28 cellular contexts compared by ENCODE assay signal in the genomic region with DNA sequence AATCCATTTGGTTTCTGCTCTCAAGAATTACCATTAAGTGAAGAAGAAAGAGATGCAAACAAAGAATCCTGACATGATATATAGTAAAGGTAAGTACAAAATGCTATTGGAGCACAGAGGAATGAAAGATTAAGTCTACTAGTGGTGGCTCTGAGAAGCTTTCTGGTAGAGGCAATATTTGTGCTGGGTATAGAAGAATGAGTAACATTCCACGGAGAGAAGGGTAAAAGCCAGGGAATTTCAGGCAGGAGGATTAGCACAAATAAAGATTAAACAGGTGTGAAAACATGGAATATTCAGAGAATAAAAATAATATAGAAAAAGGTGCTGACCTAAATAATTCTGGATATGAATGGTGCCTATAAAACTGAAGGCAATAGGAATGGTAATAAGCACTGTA. TPM values are rescaled to one million over a fixed set of nuclear protein-coding genes. Genes with fewer than 3 reads are reported as not detected.
DNase-seq lines count a peak whose midpoint lies in the region; ATAC-seq, FAIRE-seq and TF ChIP-seq lines count a peak whose summit lies in the region.
"Had no signal": no experiment of that assay in that cellular context is flagged by ENCODE, and none has a peak within 500 bp of the region (broad histone marks: within the 10 kb centered on the region; RNA-seq: fewer than 3 reads in every experiment).

No MANE protein-coding gene starts in this region.

- POLR2A ChIA-PET in HEK293 (lab: Yijun Ruan, JAX) (no interaction called here), PC-3 (lab: Charles Lee; ENCODE audit: unreplicated experiment) (no interaction called here), K562 (lab: Yijun Ruan, JAX) (no interaction called here)

- 91% methylated on average over 1 of the region's 1 CpG for WGBS in K562 (ENCODE audit: insufficient coverage, low coverage, missing lambda C conversion rate)
- WGBS in endodermal cell (ENCODE audit: insufficient coverage in 1 of 2, insufficient read length in 1 of 2), 2 experiments: 93 to 100% methylated on average over 1 of the region's 1 CpG

- H4K20me1 ChIP-seq in PC-3 (ENCODE audit: low read length) (no peaks in the 10 kb centered on the region), K562 (replicated peaks; ENCODE audit: control insufficient read depth, insufficient read depth, low read length) (no peaks in the 10 kb centered on the region)
- H4K20me1 ChIP-seq: BLaER1 had no signal

- H3K4me2 ChIP-seq in PC-3 (ENCODE audit: low read length): no peak overlapping the region
- no peak overlapping the region for H3K4me2 ChIP-seq in K562 (ENCODE audit: insufficient read depth, low read length)
- H3K4me2 ChIP-seq: BLaER1 had no signal

- H3F3A ChIP-seq in PC-3 (ENCODE audit: low read length, unreplicated experiment): peaks cover 3% of the 10 kb centered on the region

- H3K4me1 ChIP-seq in HEK293 (ENCODE audit: control insufficient read depth, insufficient read depth, low read length) (no peaks in the 10 kb centered on the region), PC-3 (ENCODE audit: insufficient read depth, low read length) (peaks cover 28% of the 10 kb centered on the region), K562 (replicated peaks in 1 of 2; ENCODE audit: control insufficient read depth in 2 of 2, insufficient read depth in 2 of 2, low read length in 2 of 2) (no peaks in the 10 kb centered on the region; a peak in 1 of 5 replicates), endodermal cell (ENCODE audit: control insufficient read depth, insufficient read depth, low read length) (no peaks in the 10 kb centered on the region)
- H3K4me1 ChIP-seq: BE2C, BLaER1 had no signal

- H3K9me1 ChIP-seq in K562 (ENCODE audit: control insufficient read depth, insufficient read depth, low read length): no peaks in the 10 kb centered on the region

- peaks cover 15% of the 10 kb centered on the region for H3K9me3 Mint-ChIP-seq in endodermal cell
- peaks cover 6% of the 10 kb centered on the region for H3K9me3 Mint-ChIP-seq in stimulated activated effector memory CD8-positive, alpha-beta T cell treated with anti-CD3 and anti-CD28 coated beads, Interleukin-12 subunit alpha, Interleukin-12 subunit beta, amount 100 ng/mL, for 72 hours

- H3K27ac ChIP-seq in HEK293 (ENCODE audit: extremely low read depth, low read depth, low read length) (no peak overlapping the region), PC-3 (ENCODE audit: low read length) (peak overlapping the region; percentile 68; the same call in 1 of the 2 replicates), K562 (ENCODE audit: extremely low read depth, low read depth, low read length) (no peak overlapping the region), endodermal cell (ENCODE audit: low read depth, low read length) (no peak overlapping the region)
- H3K27ac ChIP-seq: BLaER1 had no signal

- H3K27me3 ChIP-seq in PC-3 (ENCODE audit: low read length) (no peaks in the 10 kb centered on the region), K562 (ENCODE audit: control insufficient read depth in 2 of 2, insufficient read depth in 2 of 2, low read length in 2 of 2) (no peaks in the 10 kb centered on the region), endodermal cell (ENCODE audit: control insufficient read depth, insufficient read depth, low read length, poor library complexity, severe bottlenecking) (no peaks in the 10 kb centered on the region)
- H3K27me3 ChIP-seq: BE2C, BLaER1 had no signal

- TF ChIP-seq RAD21 in K562 (CRISPR knock-in tag; conservative IDR thresholded peaks at IDR 0.05 in 1 of 2, IDR thresholded peaks at IDR 0.05 in 1 of 2): no peak

- CTCF ChIA-PET in HEK293 (lab: Yijun Ruan, JAX): no interaction called here
- CTCF ChIA-PET in PC-3 (lab: Charles Lee): no interaction called here
- CTCF ChIA-PET in K562 (lab: Yijun Ruan, JAX; ENCODE audit: low intra/inter-chr PET ratio): no interaction called here

- TF ChIP-seq CTCF in HEK293 (tag by site-specific recombination; IDR thresholded peaks at IDR 0.05) (no peak), PC-3 (conservative IDR thresholded peaks at IDR 0.05; ENCODE audit: low read depth, low read length) (no peak), K562 (IDR thresholded peaks at IDR 0.05 in 2 of 3, conservative IDR thresholded peaks at IDR 0.05 in 1 of 3; ENCODE audit: insufficient read depth in 2 of 3, low read depth in 1 of 3, low read length in 3 of 3) (no peak), endodermal cell (conservative IDR thresholded peaks at IDR 0.05) (no peak)

- no peak for FAIRE-seq in K562 (lab: Jason Lieb, UNC)
- FAIRE-seq: A204.1, GM12878, GM12892, GM18507 had no signal

- H3K27me3 Mint-ChIP-seq in endodermal cell (ENCODE audit: insufficient read depth): no peaks in the 10 kb centered on the region
- H3K27me3 Mint-ChIP-seq: CD4-positive, alpha-beta memory T cell; CD4-positive, CD25-positive, alpha-beta regulatory T cell; CD8-positive, alpha-beta memory T cell had no signal

- H3K36me3 ChIP-seq in HEK293 (ENCODE audit: control insufficient read depth in 2 of 2, insufficient read depth in 1 of 2, low read length in 2 of 2) (no peaks in the 10 kb centered on the region; a peak in 1 of 3 replicates), PC-3 (ENCODE audit: low read depth, low read length) (peaks cover 17% of the 10 kb centered on the region; the same call in 1 of the 2 replicates), K562 (ENCODE audit: control insufficient read depth, insufficient read depth, low read length) (0 out of 3 replicates have a peak, but pooled peaks cover 5% of the 10 kb centered on the region), endodermal cell (ENCODE audit: control insufficient read depth, insufficient read depth, low read length) (no peaks in the 10 kb centered on the region)
- H3K36me3 ChIP-seq: BE2C had no signal

- no peak overlapping the region for H2AFZ ChIP-seq in PC-3 (ENCODE audit: low read length)
- no peak overlapping the region for H2AFZ ChIP-seq in K562 (ENCODE audit: low read depth, low read length)

- H3K4me1 Mint-ChIP-seq in endodermal cell: peaks cover 5% of the 10 kb centered on the region
- peaks cover 42% of the 10 kb centered on the region for H3K4me1 Mint-ChIP-seq in stimulated activated effector memory CD8-positive, alpha-beta T cell treated with anti-CD3 and anti-CD28 coated beads, Interleukin-12 subunit alpha, Interleukin-12 subunit beta, amount 100 ng/mL, for 72 hours

- H3K27ac Mint-ChIP-seq in endodermal cell: no peak overlapping the region
- no peak overlapping the region for H3K27ac Mint-ChIP-seq in stimulated activated effector memory CD8-positive, alpha-beta T cell treated with anti-CD3 and anti-CD28 coated beads, Interleukin-12 subunit alpha, Interleukin-12 subunit beta, amount 100 ng/mL, for 72 hours
- H3K27ac Mint-ChIP-seq: CD14-positive monocyte; CD4-positive, CD25-positive, alpha-beta regulatory T cell; CD8-positive, alpha-beta memory T cell had no signal

- H3K79me2 ChIP-seq in PC-3 (ENCODE audit: low read length): peaks cover 59% of the 10 kb centered on the region
- H3K79me2 ChIP-seq in K562 (ENCODE audit: control insufficient read depth, insufficient read depth, low read length): peaks cover 17% of the 10 kb centered on the region; the same call in 2 of the 3 replicates

- H3K4me3 Mint-ChIP-seq in endodermal cell: no peak overlapping the region
- no peak overlapping the region for H3K4me3 Mint-ChIP-seq in stimulated activated effector memory CD8-positive, alpha-beta T cell treated with anti-CD3 and anti-CD28 coated beads, Interleukin-12 subunit alpha, Interleukin-12 subunit beta, amount 100 ng/mL, for 72 hours
- H3K4me3 Mint-ChIP-seq: CD14-positive monocyte; CD4-positive, alpha-beta memory T cell; CD4-positive, CD25-positive, alpha-beta regulatory T cell; CD8-positive, alpha-beta memory T cell had no signal

- BruUV-seq in PC-3 (replicated peaks; lab: Mats Ljungman, UMichigan) (no TSS peak), K562 (replicated peaks; lab: Mats Ljungman, UMichigan) (no TSS peak)

- in situ Hi-C loops in K562 (cut with MboI): no loop called here

- H3K36me3 Mint-ChIP-seq in endodermal cell (ENCODE audit: low read depth): peaks cover 21% of the 10 kb centered on the region
- H3K36me3 Mint-ChIP-seq in stimulated activated effector memory CD8-positive, alpha-beta T cell treated with anti-CD3 and anti-CD28 coated beads, Interleukin-12 subunit alpha, Interleukin-12 subunit beta, amount 100 ng/mL, for 72 hours: no peaks in the 10 kb centered on the region

- no peaks in the 10 kb centered on the region for H3K9me2 ChIP-seq in PC-3 (replicated peaks; ENCODE audit: low read length)

- TF ChIP-seq POLR2A in K562 (conservative IDR thresholded peaks at IDR 0.05): no peak

- ATAC-seq in PC-3 (no peak), K562 (no peak), GM18870 (IDR thresholded peaks at IDR 0.05; ENCODE audit: unreplicated experiment) (no peak), GM18858 (IDR thresholded peaks at IDR 0.05; ENCODE audit: unreplicated experiment) (no peak)
- ATAC-seq in stimulated activated effector memory CD8-positive, alpha-beta T cell treated with anti-CD3 and anti-CD28 coated beads, Interleukin-12 subunit alpha, Interleukin-12 subunit beta, amount 100 ng/mL, for 72 hours: no peak
- ATAC-seq: GM12878 had no signal

- TF ChIP-seq EP300 in K562 (IDR thresholded peaks at IDR 0.05; ENCODE audit: low read length): no peak

- H3K9me3 ChIP-seq in HEK293 (ENCODE audit: control insufficient read depth, insufficient read depth, low read depth, low read length) (no peaks in the 10 kb centered on the region), PC-3 (ENCODE audit: low read length) (no peaks in the 10 kb centered on the region; the same call in 1 of the 2 replicates), K562 (replicated peaks; ENCODE audit: control insufficient read depth, insufficient read depth, low read depth, low read length) (0 out of 2 replicates have a peak, but pooled peaks cover 3% of the 10 kb centered on the region), endodermal cell (ENCODE audit: control insufficient read depth, low read length) (peaks cover 21% of the 10 kb centered on the region)
- H3K9me3 ChIP-seq: BE2C had no signal

- intact Hi-C loops in PC-3 (cut with micrococcal nuclease): no loop called here
- intact Hi-C loops in K562 (cut with micrococcal nuclease): no loop called here

- DNase-seq in PC-3 (no peak), K562 (ENCODE audit: extremely low read depth in 1 of 4, low spot score in 3 of 4) (peak in 2 of 4 experiments; percentile 30 to 37), endodermal cell (no peak), NCI-H2107 treated with DMSO at 0.1 percent for 48 hours (lab: John Stamatoyannopoulos, UW; ENCODE audit: unreplicated experiment) (no peak)
- no peak for DNase-seq in stimulated activated effector memory CD8-positive, alpha-beta T cell treated with anti-CD3 and anti-CD28 coated beads, Interleukin-12 subunit alpha, Interleukin-12 subunit beta, amount 100 ng/mL, for 72 hours (ENCODE audit: low spot score in 2 of 2)
- DNase-seq: 8988T; ACHN; BE2C; C1 segment of cervical spinal cord; CD4-positive, alpha-beta memory T cell; CD4-positive, CD25-positive, alpha-beta regulatory T cell; CD8-positive, alpha-beta memory T cell; DMS 273 treated with DMSO at 0.1 percent for 48 hours; DMS153; DMS53; DMS79; DND-41; EL; GDM1 had no signal

- no peak overlapping the region for H3K4me3 ChIP-seq in HEK293 (ENCODE audit: low read depth, low read length)
- no peak overlapping the region for H3K4me3 ChIP-seq in PC-3 (ENCODE audit: low read length)
- H3K4me3 ChIP-seq in K562: no peak overlapping the region
- H3K4me3 ChIP-seq in endodermal cell (ENCODE audit: low read length): peak overlapping the region; percentile 6
- H3K4me3 ChIP-seq: BLaER1, GM12878 had no signal

- H3K9ac ChIP-seq in PC-3 (ENCODE audit: low read length) (no peak overlapping the region), K562 (ENCODE audit: insufficient read depth in 1 of 2, low read depth in 2 of 2, low read length in 2 of 2) (no peak overlapping the region), endodermal cell (ENCODE audit: extremely low read depth, low read length, poor library complexity, severe bottlenecking) (no peak overlapping the region)
- H3K9ac ChIP-seq: BLaER1 had no signal

RNA-seq across cellular contexts. Expression of gene METTL8, which starts 31.8 kb away (rescaled TPM):
- total RNA-seq in PC-3 (2014; rRNA removed): 8.1 and 10.8 TPM in 2 replicates
- total RNA-seq in K562 (2011; cell fraction: chromatin; rRNA removed; ENCODE audit: low replicate concordance): 15.1 and 51.6 TPM in 2 replicates
- 13.4 and 13.7 TPM in 2 replicates for total RNA-seq in K562 (2011; cell fraction: nucleolus; rRNA removed)
- 23.2 and 47.9 TPM in 2 replicates for total RNA-seq in K562 (2011; cell fraction: nucleoplasm; rRNA removed)
- total RNA-seq in K562 (2014; rRNA removed): 14.9 and 16.4 TPM in 2 replicates
- 52.6 and 55.3 TPM in 2 replicates for total RNA-seq in K562 (2014; rRNA removed; fragmentation: Illumina TruSeq; extraction: Trizol)
- 33.7 TPM in 2 replicates for total RNA-seq in K562 (2015; rRNA removed; fragmentation: Illumina TruSeq; extraction: Trizol)
- 30.7 and 35.1 TPM in 2 replicates for total RNA-seq in K562 (2021)
- polyA plus RNA-seq in K562 (2011; rRNA removed): 26.5 and 40.8 TPM in 2 replicates
- polyA plus RNA-seq in K562 (2011; cell fraction: cytosol; rRNA removed): 4.5 and 8.4 TPM in 2 replicates
- polyA plus RNA-seq in K562 (2011; cell fraction: nucleus; rRNA removed): 7.5 and 9.4 TPM in 2 replicates
- polyA plus RNA-seq in K562 (2012): 12.8 and 19.0 TPM in 2 replicates
- 28.6 and 35.1 TPM in 2 replicates for polyA plus RNA-seq in K562 (2014; fragmentation: Illumina TruSeq; extraction: Trizol)
- polyA plus RNA-seq in K562 (2014; fragmentation: Nextera tagmentation; extraction: Ambion mirVana): 10 to 100 TPM; 12.9 to 16.7 TPM
- 15.8 and 20.5 TPM in 2 replicates for polyA plus RNA-seq in K562 (2014; rRNA removed)
- polyA minus RNA-seq in K562 (2011; rRNA and poly(A)+ RNA removed): 32.4 and 38.1 TPM in 2 replicates
- 13.1 and 14.6 TPM in 2 replicates for polyA minus RNA-seq in K562 (2011; cell fraction: cytosol; rRNA and poly(A)+ RNA removed)
- polyA minus RNA-seq in K562 (2011; cell fraction: nucleus; rRNA and poly(A)+ RNA removed): 7.0 and 12.4 TPM in 2 replicates
- total RNA-seq in endodermal cell: 10 to 100 TPM; 20.3 to 33.6 TPM
- polyA plus RNA-seq in endodermal cell (2013, experiment 1 of 2): 17.6 TPM
- 13.4 TPM for polyA plus RNA-seq in endodermal cell (2013, experiment 2 of 2)

RNA-seq across cellular contexts. Expression of gene DCAF17, which starts 32.1 kb away (rescaled TPM):
- total RNA-seq in PC-3 (2014; rRNA removed): 7.4 and 11.1 TPM in 2 replicates
- total RNA-seq in K562 (2011; cell fraction: chromatin; rRNA removed; ENCODE audit: low replicate concordance): 30.0 and 91.6 TPM in 2 replicates
- total RNA-seq in K562 (2011; cell fraction: nucleolus; rRNA removed): 15.2 and 20.3 TPM in 2 replicates
- total RNA-seq in K562 (2011; cell fraction: nucleoplasm; rRNA removed): 39.7 and 61.7 TPM in 2 replicates
- total RNA-seq in K562 (2014; rRNA removed): 20.8 and 22.7 TPM in 2 replicates
- total RNA-seq in K562 (2014; rRNA removed; fragmentation: Illumina TruSeq; extraction: Trizol): 38.5 and 40.5 TPM in 2 replicates
- 29.5 and 34.4 TPM in 2 replicates for total RNA-seq in K562 (2015; rRNA removed; fragmentation: Illumina TruSeq; extraction: Trizol)
- 29.3 TPM in 2 replicates for total RNA-seq in K562 (2021)
- 29.1 and 32.8 TPM in 2 replicates for polyA plus RNA-seq in K562 (2011; rRNA removed)
- 7.2 and 12.3 TPM in 2 replicates for polyA plus RNA-seq in K562 (2011; cell fraction: cytosol; rRNA removed)
- 32.5 and 37.7 TPM in 2 replicates for polyA plus RNA-seq in K562 (2011; cell fraction: nucleus; rRNA removed)
- polyA plus RNA-seq in K562 (2012): 11.9 and 14.3 TPM in 2 replicates
- 23.3 and 27.1 TPM in 2 replicates for polyA plus RNA-seq in K562 (2014; fragmentation: Illumina TruSeq; extraction: Trizol)
- 10 to 100 TPM; 10.0 to 12.0 TPM for polyA plus RNA-seq in K562 (2014; fragmentation: Nextera tagmentation; extraction: Ambion mirVana)
- polyA plus RNA-seq in K562 (2014; rRNA removed): 15.6 and 19.7 TPM in 2 replicates
- 63.6 and 64.5 TPM in 2 replicates for polyA minus RNA-seq in K562 (2011; rRNA and poly(A)+ RNA removed)
- 19.1 and 24.4 TPM in 2 replicates for polyA minus RNA-seq in K562 (2011; cell fraction: cytosol; rRNA and poly(A)+ RNA removed)
- 34.2 and 61.5 TPM in 2 replicates for polyA minus RNA-seq in K562 (2011; cell fraction: nucleus; rRNA and poly(A)+ RNA removed)
- total RNA-seq in endodermal cell: 10 to 100 TPM; 22.7 to 31.7 TPM
- polyA plus RNA-seq in endodermal cell (2013, experiment 1 of 2): 22.7 TPM
- 17.8 TPM for polyA plus RNA-seq in endodermal cell (2013, experiment 2 of 2)

Comparison
In these comparisons a context has a peak if more than half of its experiments do, and no peak if none do; other contexts are left out.
1. Of the 44 proteins assayed by ChIP-seq in both K562 and HEK293: peak only in K562: none; only in HEK293: SETDB1; in both: none; in neither: 43.